ENCODE assay signal across 20 cellular contexts in genomic region chr22:39220450-39220849, GRCh38. TPM values are rescaled to one million over a fixed set of nuclear protein-coding genes. Genes with fewer than 3 reads are reported as not detected.
DNase-seq lines count a peak whose midpoint lies in the region; TF ChIP-seq lines count a peak whose summit lies in the region.
"Had no signal": no experiment of that assay in that cellular context is flagged by ENCODE, and none has a peak within 500 bp of the region (broad histone marks: within the 10 kb centered on the region; RNA-seq: fewer than 3 reads in every experiment).

No MANE protein-coding gene starts in this region.

- H3F3A ChIP-seq in neural cell (ENCODE audit: insufficient read depth, low read length, poor library complexity, severe bottlenecking) = no peaks in the 10 kb centered on the region

- H3K36me3 ChIP-seq in endodermal cell (ENCODE audit: control insufficient read depth, insufficient read depth, low read length) (no peaks in the 10 kb centered on the region), neural cell (ENCODE audit: insufficient read depth, low read length) (no peaks in the 10 kb centered on the region), neuronal stem cell (replicated peaks in 1 of 2; ENCODE audit: control insufficient read depth in 2 of 2, insufficient read depth in 2 of 2, low read length in 2 of 2) (peaks cover 0 to 30% of the 10 kb centered on the region in 2 donors)
- H3K36me3 ChIP-seq: BE2C had no signal

- no peaks in the 10 kb centered on the region for H4K20me1 ChIP-seq in neural cell (ENCODE audit: insufficient read depth)

- H3K18ac ChIP-seq in neuronal stem cell (ENCODE audit: low read length) = no peak overlapping the region

- peaks cover 5% of the 10 kb centered on the region for H3K9me3 Mint-ChIP-seq in activated naive CD4-positive, alpha-beta T cell treated with anti-CD3 and anti-CD28 coated beads, Interleukin-2, amount 10 ng/mL, durations not matched to agents 7 days and 5 days
- H3K9me3 Mint-ChIP-seq in endodermal cell (peaks cover 12% of the 10 kb centered on the region), progenitor cell of endocrine pancreas (ENCODE audit: low read depth) (peaks cover 5% of the 10 kb centered on the region)

- no peak overlapping the region for H2BK5ac ChIP-seq in neuronal stem cell (ENCODE audit: low read length)

- no peak overlapping the region for H3K4ac ChIP-seq in neuronal stem cell (ENCODE audit: low read length)

- H4K8ac ChIP-seq in neuronal stem cell (ENCODE audit: low read depth, low read length) = no peak overlapping the region

- H3K4me2 ChIP-seq in neural cell (ENCODE audit: low read length) (no peak overlapping the region), neuronal stem cell (ENCODE audit: insufficient read depth, low read length, poor library complexity, severe bottlenecking) (no peak overlapping the region)
- H3K4me2 ChIP-seq: GM23338 had no signal

- H3K36me3 Mint-ChIP-seq in activated naive CD4-positive, alpha-beta T cell treated with anti-CD3 and anti-CD28 coated beads, Interleukin-2, amount 10 ng/mL, durations not matched to agents 7 days and 5 days = peaks cover 1% of the 10 kb centered on the region
- H3K36me3 Mint-ChIP-seq in endodermal cell (ENCODE audit: low read depth) (peaks cover 28% of the 10 kb centered on the region), progenitor cell of endocrine pancreas (ENCODE audit: insufficient read depth) (peaks cover 8% of the 10 kb centered on the region)
- H3K36me3 Mint-ChIP-seq: IgD-negative memory B cell had no signal

- H2AFZ ChIP-seq in neural cell (ENCODE audit: low read depth, low read length) (no peak overlapping the region), neuronal stem cell (ENCODE audit: low read length) (no peak overlapping the region)
- H2AFZ ChIP-seq: GM23338 had no signal

- H3K14ac ChIP-seq in neuronal stem cell (ENCODE audit: low read length) = no peak overlapping the region

- no peaks in the 10 kb centered on the region for H3K79me2 ChIP-seq in neural cell (replicated peaks; ENCODE audit: insufficient read depth, low read length)

- H3K4me1 Mint-ChIP-seq in activated naive CD4-positive, alpha-beta T cell treated with anti-CD3 and anti-CD28 coated beads, Interleukin-2, amount 10 ng/mL, durations not matched to agents 7 days and 5 days = peaks cover 4% of the 10 kb centered on the region
- H3K4me1 Mint-ChIP-seq in endodermal cell = peaks cover 5% of the 10 kb centered on the region
- H3K4me1 Mint-ChIP-seq in progenitor cell of endocrine pancreas (ENCODE audit: low read depth) = peaks cover 2% of the 10 kb centered on the region

- peaks cover 55% of the 10 kb centered on the region for H3K27me3 Mint-ChIP-seq in activated naive CD4-positive, alpha-beta T cell treated with anti-CD3 and anti-CD28 coated beads, Interleukin-2, amount 10 ng/mL, durations not matched to agents 7 days and 5 days
- H3K27me3 Mint-ChIP-seq in endodermal cell (ENCODE audit: insufficient read depth) (peaks cover 1% of the 10 kb centered on the region), progenitor cell of endocrine pancreas (no peaks in the 10 kb centered on the region)

- CTCF ChIA-PET in activated naive CD4-positive, alpha-beta T cell treated with anti-CD3 and anti-CD28 coated beads, Interleukin-2, amount 10 ng/mL, durations not matched to agents 7 days and 5 days (lab: Charles Lee) = no interaction called here

- DNase-seq in activated naive CD4-positive, alpha-beta T cell treated with anti-CD3 and anti-CD28 coated beads, Interleukin-2, amount 10 ng/mL, durations not matched to agents 7 days and 5 days = peak; percentile 17
- no peak for DNase-seq in activated naive CD4-positive, alpha-beta T cell treated with Interleukin-2 at 50 U/mL for 16 hours
- DNase-seq in endodermal cell = peak; percentile 13
- no peak for DNase-seq in neuronal stem cell (ENCODE audit: low spot score)
- DNase-seq in progenitor cell of endocrine pancreas (ENCODE audit: low spot score, unreplicated experiment) = no peak
- DNase-seq in AG08395 (ENCODE audit: low spot score) = no peak
- DNase-seq: BE2C; CD4-positive, CD25-positive, alpha-beta regulatory T cell; COR-L47; GDM1; Karpas-422; NCI-H1092; NCI-H1436 treated with DMSO at 0.1 percent for 48 hours; NCI-H2029; NCI-H2171; NCI-H526; RPMI8226 had no signal

- no peak overlapping the region for H3K4me3 ChIP-seq in endodermal cell (ENCODE audit: low read length)
- H3K4me3 ChIP-seq in neural cell (ENCODE audit: low read length) = no peak overlapping the region
- H3K4me3 ChIP-seq in neuronal stem cell (ENCODE audit: low read length in 2 of 2) = no peak overlapping the region
- H3K4me3 ChIP-seq: GM23338 had no signal

- H2AK5ac ChIP-seq in neuronal stem cell (ENCODE audit: low read depth, low read length) = no peak overlapping the region

- TF ChIP-seq EP300 in neural cell (conservative IDR thresholded peaks at IDR 0.05; ENCODE audit: poor library complexity, severe bottlenecking) = no peak

- WGBS in endodermal cell (ENCODE audit: insufficient coverage in 1 of 2, insufficient read length in 1 of 2), 2 experiments = 95 to 98% methylated on average over 4 to 8 of the region's 8 CpGs
- no CpG with 5 or more reads among the region's 8 CpGs for WGBS in neuronal stem cell (ENCODE audit: extremely low coverage in 2 of 2, insufficient read length in 2 of 2, insufficient replicate concordance in 1 of 2), 2 donors

- no peak overlapping the region for H4K91ac ChIP-seq in neuronal stem cell (ENCODE audit: low read depth, low read length, poor library complexity)

- H3K9ac ChIP-seq in endodermal cell (ENCODE audit: extremely low read depth, low read length, poor library complexity, severe bottlenecking) = no peak overlapping the region
- H3K9ac ChIP-seq in neural cell (ENCODE audit: low read length) = no peak overlapping the region
- no peak overlapping the region for H3K9ac ChIP-seq in neuronal stem cell (ENCODE audit: low read depth, low read length, poor library complexity)

- H3K79me1 ChIP-seq in neuronal stem cell (ENCODE audit: low read depth, low read length) = no peaks in the 10 kb centered on the region

- no peak overlapping the region for H2BK15ac ChIP-seq in neuronal stem cell (ENCODE audit: low read length)

- no peak overlapping the region for H3K27ac Mint-ChIP-seq in activated naive CD4-positive, alpha-beta T cell treated with anti-CD3 and anti-CD28 coated beads, Interleukin-2, amount 10 ng/mL, durations not matched to agents 7 days and 5 days
- H3K27ac Mint-ChIP-seq in endodermal cell (no peak overlapping the region), progenitor cell of endocrine pancreas (no peak overlapping the region)
- H3K27ac Mint-ChIP-seq: GM23338, IgD-negative memory B cell had no signal

- H3K27ac ChIP-seq in endodermal cell (ENCODE audit: low read depth, low read length) = no peak overlapping the region
- H3K27ac ChIP-seq in neural cell (ENCODE audit: low read length) = peak overlapping the region; percentile 37
- no peak overlapping the region for H3K27ac ChIP-seq in neuronal stem cell (replicated peaks; ENCODE audit: low read length)

- TF ChIP-seq CTCF in endodermal cell (conservative IDR thresholded peaks at IDR 0.05) = no peak
- no peak for TF ChIP-seq CTCF in neural cell (IDR thresholded peaks at IDR 0.05; ENCODE audit: poor library complexity, severe bottlenecking)
- TF ChIP-seq CTCF in progenitor cell of endocrine pancreas (IDR thresholded peaks at IDR 0.05; ENCODE audit: unreplicated experiment) = no peak

- H2BK120ac ChIP-seq in neuronal stem cell (ENCODE audit: low read depth, low read length) = no peak overlapping the region

- H3K4me1 ChIP-seq in endodermal cell (ENCODE audit: control insufficient read depth, insufficient read depth, low read length) (no peaks in the 10 kb centered on the region), neuronal stem cell (ENCODE audit: control insufficient read depth in 2 of 2, insufficient read depth in 1 of 2, low read depth in 1 of 2, low read length in 2 of 2) (peaks cover 9 to 11% of the 10 kb centered on the region in 2 donors)
- H3K4me1 ChIP-seq: BE2C had no signal

- H3K4me3 Mint-ChIP-seq in activated naive CD4-positive, alpha-beta T cell treated with anti-CD3 and anti-CD28 coated beads, Interleukin-2, amount 10 ng/mL, durations not matched to agents 7 days and 5 days = no peak overlapping the region
- H3K4me3 Mint-ChIP-seq in endodermal cell (no peak overlapping the region), progenitor cell of endocrine pancreas (ENCODE audit: low read depth) (no peak overlapping the region)
- H3K4me3 Mint-ChIP-seq: CD4-positive, CD25-positive, alpha-beta regulatory T cell; GM23338; IgD-negative memory B cell had no signal

- no peak overlapping the region for H2BK12ac ChIP-seq in neuronal stem cell (ENCODE audit: low read length)

- H3K23ac ChIP-seq in neuronal stem cell (ENCODE audit: low read depth, low read length, poor library complexity) = no peak overlapping the region

- H3K9me2 ChIP-seq in neural cell (ENCODE audit: insufficient read depth, low read length) = no peaks in the 10 kb centered on the region

- H3K27me3 ChIP-seq in endodermal cell (ENCODE audit: control insufficient read depth, insufficient read depth, low read length, poor library complexity, severe bottlenecking) (no peaks in the 10 kb centered on the region), neural cell (ENCODE audit: insufficient read depth, low read depth, low read length) (no peaks in the 10 kb centered on the region), neuronal stem cell (ENCODE audit: control insufficient read depth in 3 of 3, insufficient read depth in 3 of 3, low read depth in 1 of 3, low read length in 3 of 3) (no peaks in the 10 kb centered on the region)

- TF ChIP-seq RAD21 in neural cell (conservative IDR thresholded peaks at IDR 0.05) = no peak

- H3K9me3 ChIP-seq in endodermal cell (ENCODE audit: control insufficient read depth, low read length) (no peaks in the 10 kb centered on the region), neural cell (ENCODE audit: low read length) (no peaks in the 10 kb centered on the region), neuronal stem cell (replicated peaks in 1 of 2; ENCODE audit: control insufficient read depth in 2 of 2, insufficient read depth in 1 of 2, low read depth in 1 of 2, low read length in 2 of 2) (no peaks in the 10 kb centered on the region)
- H3K9me3 ChIP-seq: BE2C had no signal

TF ChIP-seq in neural cell, 6 proteins besides CTCF, POLR2A, EP300 and RAD21 (continues in another document):
- TF ChIP-seq EZH2 (IDR thresholded peaks at IDR 0.05; ENCODE audit: borderline replicate concordance, insufficient read depth, low read length, poor library complexity, severe bottlenecking) (no peak), TAF1 (IDR thresholded peaks at IDR 0.05; ENCODE audit: low read depth) (no peak), SMC3 (conservative IDR thresholded peaks at IDR 0.05; ENCODE audit: poor library complexity) (no peak), POLR2AphosphoS5 (IDR thresholded peaks at IDR 0.05) (no peak), MXI1 (conservative IDR thresholded peaks at IDR 0.05; ENCODE audit: poor library complexity, severe bottlenecking) (no peak)

RNA-seq across cellular contexts. Expression of gene PDGFB, which starts 24.3 kb away (rescaled TPM):
- total RNA-seq in endodermal cell (10 to 100 TPM in 1 of 2 donors, 1 to 10 TPM in 1; 5.9 to 10.4 TPM), progenitor cell of endocrine pancreas (6.7 and 7.1 TPM in 2 replicates)
- polyA plus RNA-seq in endodermal cell (2013, experiment 1 of 2) = 3.5 TPM
- 3.3 TPM for polyA plus RNA-seq in endodermal cell (2013, experiment 2 of 2)
- 0.08 and 0.61 TPM in 2 replicates for polyA plus RNA-seq in neural cell
- polyA minus RNA-seq in neural cell = 0.24 and 0.35 TPM in 2 replicates
- 2.6 TPM for polyA plus RNA-seq in neuronal stem cell (2013, experiment 1 of 2)
- polyA plus RNA-seq in neuronal stem cell (2013, experiment 2 of 2) = 2.8 TPM

Comparison
In these comparisons a context has a peak if more than half of its experiments do, and no peak if none do; other contexts are left out.
1. DNase-seq: peak in activated naive CD4-positive, alpha-beta T cell treated with anti-CD3 and anti-CD28 coated beads, Interleukin-2, amount 10 ng/mL, durations not matched to agents 7 days and 5 days (single experiment) and endodermal cell (single experiment); none in activated naive CD4-positive, alpha-beta T cell treated with Interleukin-2 at 50 U/mL for 16 hours (single experiment), neuronal stem cell (single experiment), progenitor cell of endocrine pancreas (single experiment) and AG08395 (single experiment).